ENCODE assay signal across 18 cellular contexts in the genomic region with DNA sequence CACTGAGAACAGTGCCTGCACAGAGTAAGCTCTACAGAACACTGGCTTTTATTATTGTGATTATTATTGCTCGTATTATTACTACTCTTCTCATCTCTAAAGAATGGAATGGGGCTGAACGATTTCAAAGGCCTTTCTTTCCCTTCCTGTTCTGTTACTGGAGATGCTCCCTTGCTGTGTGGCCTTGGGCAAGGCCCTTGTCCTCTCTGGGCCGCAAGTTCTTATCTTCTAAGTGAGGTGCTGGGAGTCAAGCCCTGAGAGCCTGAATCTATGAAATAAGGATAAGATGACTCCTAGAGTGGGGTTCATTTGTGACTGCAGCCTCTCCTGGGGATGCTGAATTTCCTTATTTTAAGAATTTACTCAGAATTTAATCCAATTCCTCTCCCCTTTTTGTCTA.
DNase-seq lines count a peak whose midpoint lies in the region; ATAC-seq, FAIRE-seq and TF ChIP-seq lines count a peak whose summit lies in the region.
"Had no signal": no experiment of that assay in that cellular context is flagged by ENCODE, and none has a peak within 500 bp of the region (broad histone marks: within the 10 kb centered on the region; RNA-seq: fewer than 3 reads in every experiment).

No MANE protein-coding gene starts in this region.

- POLR2A ChIA-PET in K562 (lab: Yijun Ruan, JAX) = interaction anchor here (0.6 to 1.1 kb wide), 4 partner anchors 23 to 985 kb away, joined by 3 to 4 read pairs (median 3); no protein-coding TSS in a partner anchor

- no peak overlapping the region for H3K27ac ChIP-seq in K562 (ENCODE audit: extremely low read depth, low read depth, low read length)
- H3K27ac ChIP-seq in hepatocyte = peak overlapping the region; percentile 6
- peak overlapping the region; percentile 84 for H3K27ac ChIP-seq in smooth muscle cell (ENCODE audit: low read depth)
- H3K27ac ChIP-seq in vagina = peak overlapping the region; percentile 52
- H3K27ac ChIP-seq: GM23248 had no signal

- H3K4me1 ChIP-seq in K562 (replicated peaks in 1 of 2; ENCODE audit: control insufficient read depth in 2 of 2, insufficient read depth in 2 of 2, low read length in 2 of 2) (peaks cover 0 to 3% of the 10 kb centered on the region in 2 experiments; a peak in 1 of 5 replicates), hepatocyte (ENCODE audit: insufficient read depth) (peaks cover 15% of the 10 kb centered on the region), smooth muscle cell (ENCODE audit: low read depth) (peaks cover 5% of the 10 kb centered on the region), vagina (peaks cover 30% of the 10 kb centered on the region)

- BruUV-seq in K562 (replicated peaks; lab: Mats Ljungman, UMichigan) = no TSS peak

- in situ Hi-C loops in K562 (cut with MboI) = no loop called here

- H3K9ac ChIP-seq in K562 (ENCODE audit: insufficient read depth in 1 of 2, low read depth in 2 of 2, low read length in 2 of 2) (no peak overlapping the region), smooth muscle cell (ENCODE audit: low read depth) (no peak overlapping the region)
- H3K9ac ChIP-seq: GM23248 had no signal

- peaks cover 21% of the 10 kb centered on the region for H3F3A ChIP-seq in smooth muscle cell (ENCODE audit: low read depth)

- no peak overlapping the region for H2AFZ ChIP-seq in K562 (ENCODE audit: low read depth, low read length)
- H2AFZ ChIP-seq in hepatocyte = no peak overlapping the region
- H2AFZ ChIP-seq in smooth muscle cell (ENCODE audit: low read depth) = no peak overlapping the region
- H2AFZ ChIP-seq: GM23248 had no signal

- TF ChIP-seq RAD21 in K562 (CRISPR knock-in tag; conservative IDR thresholded peaks at IDR 0.05 in 1 of 2, IDR thresholded peaks at IDR 0.05 in 1 of 2) = no peak

- no peaks in the 10 kb centered on the region for H3K79me2 ChIP-seq in K562 (ENCODE audit: control insufficient read depth, insufficient read depth, low read length)
- no peaks in the 10 kb centered on the region for H3K79me2 ChIP-seq in hepatocyte
- no peaks in the 10 kb centered on the region for H3K79me2 ChIP-seq in smooth muscle cell (ENCODE audit: low read depth)

- H3K9me3 ChIP-seq in K562 (replicated peaks; ENCODE audit: control insufficient read depth, insufficient read depth, low read depth, low read length) = peaks cover 6% of the 10 kb centered on the region; the same call in 1 of the 2 replicates
- H3K9me3 ChIP-seq in hepatocyte (ENCODE audit: low read depth) = no peaks in the 10 kb centered on the region
- no peaks in the 10 kb centered on the region for H3K9me3 ChIP-seq in smooth muscle cell (replicated peaks; ENCODE audit: low read depth)
- H3K9me3 ChIP-seq in vagina = no peaks in the 10 kb centered on the region

- intact Hi-C loops in K562 (cut with micrococcal nuclease) (no loop called here), vagina (cut with DNase I) (loop anchor here (10.0 kb wide), 1 partner anchor 53 kb away; no protein-coding TSS in a partner anchor)

- H3K27me3 ChIP-seq in K562 (ENCODE audit: control insufficient read depth in 2 of 2, insufficient read depth in 2 of 2, low read length in 2 of 2) (no peaks in the 10 kb centered on the region), hepatocyte (no peaks in the 10 kb centered on the region), smooth muscle cell (ENCODE audit: low read depth) (no peaks in the 10 kb centered on the region), vagina (no peaks in the 10 kb centered on the region)

- 37% methylated on average over 3 of the region's 3 CpGs for WGBS in K562 (ENCODE audit: insufficient coverage, low coverage, missing lambda C conversion rate)
- 83% methylated on average over 3 of the region's 3 CpGs for WGBS in hepatocyte (ENCODE audit: low lambda C conversion rate, missing lambda C conversion rate)
- WGBS in smooth muscle cell (ENCODE audit: low lambda C conversion rate) = 88% methylated on average over 3 of the region's 3 CpGs

- TF ChIP-seq POLR2A in K562 (conservative IDR thresholded peaks at IDR 0.05) (no peak), vagina (IDR thresholded peaks at IDR 0.05) (no peak)

- no peak for TF ChIP-seq EP300 in K562 (IDR thresholded peaks at IDR 0.05; ENCODE audit: low read length)

- H4K20me1 ChIP-seq in K562 (replicated peaks; ENCODE audit: control insufficient read depth, insufficient read depth, low read length) = no peaks in the 10 kb centered on the region
- no peaks in the 10 kb centered on the region for H4K20me1 ChIP-seq in hepatocyte (ENCODE audit: insufficient read depth, poor library complexity, severe bottlenecking)
- H4K20me1 ChIP-seq in smooth muscle cell (ENCODE audit: low read depth) = no peaks in the 10 kb centered on the region

- CTCF ChIA-PET in K562 (lab: Yijun Ruan, JAX; ENCODE audit: low intra/inter-chr PET ratio) = no interaction called here

- H3K9me2 ChIP-seq in hepatocyte (replicated peaks; ENCODE audit: insufficient read depth) = no peaks in the 10 kb centered on the region

- no peak for FAIRE-seq in K562 (lab: Jason Lieb, UNC)
- FAIRE-seq: GM12891, GM18507, H1 had no signal

- TF ChIP-seq CTCF in K562 (IDR thresholded peaks at IDR 0.05 in 2 of 3, conservative IDR thresholded peaks at IDR 0.05 in 1 of 3; ENCODE audit: insufficient read depth in 2 of 3, low read depth in 1 of 3, low read length in 3 of 3) = no peak
- TF ChIP-seq CTCF in hepatocyte (IDR thresholded peaks at IDR 0.05; ENCODE audit: poor library complexity) = no peak
- TF ChIP-seq CTCF in smooth muscle cell (IDR thresholded peaks at IDR 0.05; ENCODE audit: borderline replicate concordance, insufficient read depth, poor library complexity, severe bottlenecking) = no peak
- TF ChIP-seq CTCF in vagina (IDR thresholded peaks at IDR 0.05) = no peak

- H3K4me3 ChIP-seq in K562 (no peak overlapping the region), hepatocyte (no peak overlapping the region), smooth muscle cell (no peak overlapping the region), vagina (no peak overlapping the region)
- H3K4me3 ChIP-seq: GM23248 had no signal

- ATAC-seq in K562 (no peak), GM21360 (IDR thresholded peaks at IDR 0.05; ENCODE audit: unreplicated experiment) (no peak)

- H3K36me3 ChIP-seq in K562 (ENCODE audit: control insufficient read depth, insufficient read depth, low read length) (no peaks in the 10 kb centered on the region), hepatocyte (replicated peaks; ENCODE audit: insufficient read depth, low read depth) (no peaks in the 10 kb centered on the region), smooth muscle cell (ENCODE audit: low read depth) (peaks cover 5% of the 10 kb centered on the region), vagina (no peaks in the 10 kb centered on the region)

- no peak for DNase-seq in K562 (ENCODE audit: extremely low read depth in 1 of 4, low spot score in 3 of 4)
- no peak for DNase-seq in hepatocyte (ENCODE audit: low spot score)
- no peak for DNase-seq in smooth muscle cell (lab: John Stamatoyannopoulos, UW; ENCODE audit: unreplicated experiment)
- no peak for DNase-seq in vagina (ENCODE audit: extremely low spot score in 2 of 2)
- DNase-seq in NCI-H446 treated with DMSO at 0.1 percent for 48 hours (lab: John Stamatoyannopoulos, UW) = no peak
- DNase-seq: C1 segment of cervical spinal cord; Calu3; CD4-positive, alpha-beta memory T cell; COR-L47; DMS53; GF-D8; GM23248; H7; HCEC 1CT had no signal

- H3K9me1 ChIP-seq in K562 (ENCODE audit: control insufficient read depth, insufficient read depth, low read length) = no peaks in the 10 kb centered on the region

- H3K4me2 ChIP-seq in K562 (ENCODE audit: insufficient read depth, low read length) = no peak overlapping the region
- no peak overlapping the region for H3K4me2 ChIP-seq in hepatocyte
- no peak overlapping the region for H3K4me2 ChIP-seq in smooth muscle cell

TF ChIP-seq in K562, 482 proteins besides CTCF, POLR2A, EP300 and RAD21:
- TF ChIP-seq ZFP36 (IDR thresholded peaks at IDR 0.05; ENCODE audit: low read depth, low read length, partially characterized antibody) = peak; percentile 67
- TF ChIP-seq BCOR (IDR thresholded peaks at IDR 0.05) = 0 out of 2 replicates have a peak, but pooled peaks have one; percentile 16
- no peak for TF ChIP-seq MXI1 (IDR thresholded peaks at IDR 0.05; ENCODE audit: low read depth, low read length)
- peak; percentile 8 for TF ChIP-seq RBM25 (IDR thresholded peaks at IDR 0.05; ENCODE audit: low read depth, low read length, severe bottlenecking)
